ENCODE assay signal across 20 cellular contexts in genomic region chr18:48142994-48143393, GRCh38.
"Had no signal": no experiment of that assay in that cellular context is flagged by ENCODE, and none has a peak within 500 bp of the region (broad histone marks: within the 10 kb centered on the region; RNA-seq: fewer than 3 reads in every experiment).

No MANE protein-coding gene starts in this region.

- H2AFZ ChIP-seq: neural progenitor cell had no signal

- H3K9me3 Mint-ChIP-seq: central memory CD8-positive, alpha-beta T cell; immature natural killer cell; natural killer cell; neural progenitor cell; stimulated activated effector memory CD8-positive, alpha-beta T cell treated with anti-CD3 and anti-CD28 coated beads, Interleukin-12 subunit alpha, Interleukin-12 subunit beta, amount 100 ng/mL, for 72 hours had no signal

- H3K36me3 ChIP-seq: gastroesophageal sphincter, neural progenitor cell, ovary, suprapubic skin, tibial artery had no signal

- DNase-seq: effector memory CD4-positive, alpha-beta T cell; immature natural killer cell; left ventricle myocardium superior; mesendoderm; natural killer cell; nucleus accumbens; right cardiac atrium; stimulated activated CD4-positive, alpha-beta T cell treated with anti-CD3 and anti-CD28 coated beads, Interleukin-4, amount 100 ng/mL, for 1 hour; stimulated activated CD8-positive, alpha-beta memory T cell treated with anti-CD3 and anti-CD28 coated beads, Interleukin-4, amount 100 ng/mL, for 48 hours; stimulated activated naive CD8-positive, alpha-beta T cell treated with anti-CD3 and anti-CD28 coated beads, Interleukin-15, Interleukin-2, amounts not matched to agents 100 U/mL and 50 U/mL, for 24 hours; tibial artery had no signal

- H3K27ac ChIP-seq: gastroesophageal sphincter, neural progenitor cell, ovary, suprapubic skin, tibial artery had no signal

- H3K4me1 Mint-ChIP-seq: central memory CD8-positive, alpha-beta T cell; natural killer cell had no signal

- H3K4me2 ChIP-seq: neural progenitor cell, smooth muscle cell had no signal

- H3K4me3 Mint-ChIP-seq: central memory CD8-positive, alpha-beta T cell; immature natural killer cell; natural killer cell; stimulated activated effector memory CD8-positive, alpha-beta T cell treated with anti-CD3 and anti-CD28 coated beads, Interleukin-12 subunit alpha, Interleukin-12 subunit beta, amount 100 ng/mL, for 72 hours had no signal

- ATAC-seq: esophagus mucosa; gastroesophageal sphincter; left ventricle myocardium superior; natural killer cell; stimulated activated naive CD8-positive, alpha-beta T cell treated with anti-CD3 and anti-CD28 coated beads, Interleukin-15, Interleukin-2, amounts not matched to agents 100 U/mL and 50 U/mL, for 24 hours had no signal

- H3K27me3 ChIP-seq: gastroesophageal sphincter, ovary, suprapubic skin, tibial artery had no signal

- H3K9ac ChIP-seq: neural progenitor cell had no signal

- H3K9me3 ChIP-seq: gastroesophageal sphincter, ovary, suprapubic skin, tibial artery had no signal

- H3K36me3 Mint-ChIP-seq: immature natural killer cell; natural killer cell; neural progenitor cell; stimulated activated effector memory CD8-positive, alpha-beta T cell treated with anti-CD3 and anti-CD28 coated beads, Interleukin-12 subunit alpha, Interleukin-12 subunit beta, amount 100 ng/mL, for 72 hours had no signal

- H3K4me3 ChIP-seq: gastroesophageal sphincter, lung, neural progenitor cell, ovary, smooth muscle cell, suprapubic skin, tibial artery had no signal

- H3K27ac Mint-ChIP-seq: natural killer cell; neural progenitor cell; stimulated activated effector memory CD8-positive, alpha-beta T cell treated with anti-CD3 and anti-CD28 coated beads, Interleukin-12 subunit alpha, Interleukin-12 subunit beta, amount 100 ng/mL, for 72 hours had no signal
